ENCODE assay signal across 8 cellular contexts in the genomic region with DNA sequence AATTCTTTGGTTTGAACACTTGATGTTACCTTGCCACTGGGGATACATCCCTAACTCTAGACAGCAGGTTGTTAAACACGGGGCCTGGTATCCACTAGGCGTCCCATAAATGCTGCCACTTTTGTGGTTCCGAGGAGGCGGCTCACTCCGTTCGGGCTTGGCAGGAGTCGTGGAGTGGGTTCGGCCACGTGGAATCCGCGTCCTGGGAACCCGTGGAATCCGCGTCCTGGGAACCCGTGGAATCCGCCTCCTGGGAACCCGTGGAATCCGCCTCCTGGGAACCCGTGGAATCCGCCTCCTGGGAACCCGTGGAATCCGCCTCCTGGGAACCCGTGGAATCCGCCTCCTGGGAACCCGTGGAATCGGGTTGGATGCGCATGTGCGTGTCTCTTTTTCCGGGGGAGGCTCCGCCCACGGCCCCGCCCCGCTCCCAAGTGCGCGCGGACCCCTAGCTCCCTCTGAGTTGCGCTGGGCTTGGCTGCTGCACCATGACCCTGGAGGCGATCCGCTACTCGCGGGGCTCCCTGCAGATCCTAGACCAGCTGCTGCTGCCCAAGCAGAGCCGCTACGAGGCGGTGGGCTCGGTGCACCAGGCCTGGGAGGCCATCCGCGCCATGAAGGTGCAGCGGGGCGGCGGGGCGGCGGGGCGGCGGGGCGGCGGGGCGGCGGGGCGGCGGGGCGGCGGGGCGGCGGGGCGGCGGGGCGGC. TPM values are rescaled to one million over a fixed set of nuclear protein-coding genes. Genes with fewer than 3 reads are reported as not detected.
DNase-seq lines count a peak whose midpoint lies in the region; ATAC-seq and TF ChIP-seq lines count a peak whose summit lies in the region.

TSS of gene MRI1 (plus strand) at position 422 of the 707 bp plus-strand sequence. CDS start at position 489, 67 bp downstream.

- DNase-seq in NCI-H524 (lab: John Stamatoyannopoulos, UW) (peak; percentile 65 to 70), NCI-H524 treated with DMSO at 0.1 percent for 48 hours (lab: John Stamatoyannopoulos, UW) (no peak), LoVo (ENCODE audit: low spot score) (peak; percentile 80), head of caudate nucleus (peak; percentile 78 to 95 (median 87)), osteocyte (ENCODE audit: extremely low spot score, unreplicated experiment) (no peak), transverse colon (peak; percentile 83)
- peak; percentile 74 for DNase-seq in activated naive CD8-positive, alpha-beta T cell treated with anti-CD3 and anti-CD28 coated beads for 36 hours

- H3K9me3 Mint-ChIP-seq in activated naive CD8-positive, alpha-beta T cell treated with anti-CD3 and anti-CD28 coated beads for 36 hours, result no peaks in the 10 kb centered on the region
- no peaks in the 10 kb centered on the region for H3K9me3 Mint-ChIP-seq in osteocyte (ENCODE audit: unreplicated experiment)

- peaks cover 22% of the 10 kb centered on the region for H3K36me3 Mint-ChIP-seq in activated naive CD8-positive, alpha-beta T cell treated with anti-CD3 and anti-CD28 coated beads for 36 hours
- H3K36me3 Mint-ChIP-seq in osteocyte (ENCODE audit: unreplicated experiment), result peaks cover 8% of the 10 kb centered on the region

- no peaks in the 10 kb centered on the region for H3K27me3 Mint-ChIP-seq in activated naive CD8-positive, alpha-beta T cell treated with anti-CD3 and anti-CD28 coated beads for 36 hours
- no peaks in the 10 kb centered on the region for H3K27me3 Mint-ChIP-seq in osteocyte (ENCODE audit: unreplicated experiment)

- intact Hi-C loops in head of caudate nucleus (cut with DNase I) (no loop called here), transverse colon (cut with DNase I; ENCODE audit: low total_unique reads) (loop anchor here (10.0 kb wide), 1 partner anchor 101 kb away; no protein-coding TSS in a partner anchor)

- H3K27ac ChIP-seq in transverse colon, result peak within 1 kb of the TSS; percentile 72 to 89 (median 80)

- no peaks in the 10 kb centered on the region for H3K9me3 ChIP-seq in transverse colon

- H3K27me3 ChIP-seq in transverse colon, result no peaks in the 10 kb centered on the region

- in situ Hi-C loops in transverse colon (cut with MboI; ENCODE audit: low pct_ligation_motif_present in 1 of 4, low pct_unique_long_range_greater_than_20kb in 1 of 4, low sequenced_read_pairs in 3 of 4), result loop anchor here in 1 of 4 donors (25.0 kb wide), 1 partner anchor 98 kb away; no protein-coding TSS in a partner anchor

- H3K4me3 ChIP-seq in transverse colon, result peak within 1 kb of the TSS; percentile 72 to 94 (median 80)

- TF ChIP-seq CTCF in osteocyte (IDR thresholded peaks at IDR 0.05) (no peak), transverse colon (IDR thresholded peaks at IDR 0.05) (no peak)

- TF ChIP-seq POLR2A in transverse colon (IDR thresholded peaks at IDR 0.05), result peak; percentile 36

- WGBS in transverse colon (ENCODE audit: low coverage in 1 of 2), 2 donors, result 34% methylated on average over 38 of the region's 67 CpGs; no CpG with 5 or more reads in 1 of the 2 donors

- TF ChIP-seq EP300 in transverse colon (IDR thresholded peaks at IDR 0.05; ENCODE audit: low read depth), result no peak

- H3K4me1 ChIP-seq in transverse colon, result peaks cover 7 to 18% (median 15%) of the 10 kb centered on the region in 4 donors

- ATAC-seq in SK-N-SH treated with all-trans-retinoic acid at 6 μM for 48 hours, result peak; percentile 86

- peaks cover 16% of the 10 kb centered on the region for H3K4me1 Mint-ChIP-seq in activated naive CD8-positive, alpha-beta T cell treated with anti-CD3 and anti-CD28 coated beads for 36 hours
- H3K4me1 Mint-ChIP-seq in osteocyte (ENCODE audit: unreplicated experiment), result peaks cover 13% of the 10 kb centered on the region

- peaks cover 0 to 14% (median 5%) of the 10 kb centered on the region in 4 donors for H3K36me3 ChIP-seq in transverse colon

- H3K27ac Mint-ChIP-seq in activated naive CD8-positive, alpha-beta T cell treated with anti-CD3 and anti-CD28 coated beads for 36 hours, result peak within 1 kb of the TSS; percentile 86
- H3K27ac Mint-ChIP-seq in osteocyte (ENCODE audit: unreplicated experiment), result peak within 1 kb of the TSS; percentile 62

- H3K4me3 Mint-ChIP-seq in activated naive CD8-positive, alpha-beta T cell treated with anti-CD3 and anti-CD28 coated beads for 36 hours, result peak within 1 kb of the TSS; percentile 85
- peak within 1 kb of the TSS; percentile 76 for H3K4me3 Mint-ChIP-seq in osteocyte (ENCODE audit: unreplicated experiment)

TF ChIP-seq in SK-N-SH treated with all-trans-retinoic acid at 6 μM for 48 hours, 23 proteins besides CTCF, POLR2A, EP300 and RAD21:
- TF ChIP-seq ZNF70 (CRISPR knock-in tag; IDR thresholded peaks at IDR 0.05), result 0 out of 2 replicates have a peak, but pooled peaks have one; percentile 22
- no peak for TF ChIP-seq SNAI2 (CRISPR knock-in tag; IDR thresholded peaks at IDR 0.05)

RNA-seq across cellular contexts. Expression of gene MRI1, which starts in this region (rescaled TPM):
- 10 to 100 TPM; 35.8 to 38.2 TPM for total RNA-seq in activated naive CD8-positive, alpha-beta T cell treated with anti-CD3 and anti-CD28 coated beads for 36 hours
- total RNA-seq in osteocyte (18.6 and 22.5 TPM in 2 replicates), transverse colon (100 to 1,000 TPM in 2 of 4 donors, 10 to 100 TPM in 2; 63.0 to 304 (median 99.2) TPM)

Comparison
In these comparisons a context has a peak if more than half of its experiments do, and no peak if none do; other contexts are left out.
1. DNase-seq: peak in NCI-H524 (2 of 2), LoVo (single experiment), activated naive CD8-positive, alpha-beta T cell treated with anti-CD3 and anti-CD28 coated beads for 36 hours (single experiment), head of caudate nucleus (42 of 42) and transverse colon (single experiment); none in NCI-H524 treated with DMSO at 0.1 percent for 48 hours (single experiment) and osteocyte (single experiment).